Comparison of ENCODE assay signal across 20 cellular contexts in the genomic region with DNA sequence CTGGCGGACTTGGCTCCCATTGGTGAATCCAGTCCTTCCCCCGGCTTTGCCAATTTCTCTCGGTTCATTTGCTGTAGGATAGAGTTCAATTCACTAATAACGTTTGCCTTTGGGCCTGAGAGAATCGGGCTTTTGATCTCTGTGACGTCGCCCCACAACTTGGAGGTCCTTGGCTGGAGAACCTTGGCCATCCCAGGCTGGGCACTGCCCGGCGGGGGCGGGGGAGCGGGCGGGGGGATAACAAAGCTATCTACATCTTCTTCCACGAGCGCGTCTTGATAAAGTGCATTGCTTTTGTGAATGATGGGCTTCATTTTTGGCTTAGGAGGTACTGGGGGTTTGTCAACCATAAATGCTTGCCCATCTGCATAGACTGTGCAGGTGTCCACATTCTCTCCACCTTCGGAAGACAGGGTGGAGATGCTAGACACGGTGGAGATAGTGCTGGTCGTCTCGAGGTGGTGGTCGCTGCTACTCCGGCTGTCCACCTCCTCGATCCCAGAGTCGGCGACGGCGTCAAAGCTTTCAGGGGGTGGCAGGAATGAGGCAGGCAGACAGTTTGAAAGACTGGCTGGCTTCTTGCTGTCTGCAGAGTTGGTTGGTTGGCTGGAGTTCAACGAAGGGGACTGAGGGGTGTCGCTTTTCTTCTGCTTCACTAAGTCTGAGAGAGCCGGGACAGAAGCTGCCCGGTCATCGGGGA.
"Had no signal": no experiment of that assay in that cellular context is flagged by ENCODE, and none has a peak within 500 bp of the region (broad histone marks: within the 10 kb centered on the region; RNA-seq: fewer than 3 reads in every experiment).

No MANE protein-coding gene starts in this region.

- H3K4me3 Mint-ChIP-seq: dendritic cell treated with granulocyte-macrophage colony-stimulating factor and Interleukin-4, amounts not matched to agents 40 ng/mL and 50 ng/mL, for 4 days; effector memory CD8-positive, alpha-beta T cell; immature natural killer cell; mesothelial cell of epicardium; naive B cell had no signal

- H3K36me3 ChIP-seq: colonic mucosa, left lung, lower lobe of right lung had no signal

- H2AFZ ChIP-seq: hepatocyte had no signal

- H3K27ac ChIP-seq: colonic mucosa, esophagus muscularis mucosa, foreskin keratinocyte, gastroesophageal sphincter, hepatocyte, left lung, lower lobe of right lung had no signal

- DNase-seq: colonic mucosa; cortex of kidney; effector CD8-positive, alpha-beta T cell; effector memory CD8-positive, alpha-beta T cell; foreskin keratinocyte; head of caudate nucleus; hypothalamus; immature natural killer cell; left cardiac atrium; left lung; left ventricle myocardium superior; lower lobe of right lung; mesenchymal stem cell; naive B cell had no signal

- H3K79me2 ChIP-seq: hepatocyte had no signal

- H3K4me1 ChIP-seq: colonic mucosa, foreskin keratinocyte had no signal

- ATAC-seq: effector memory CD8-positive, alpha-beta T cell; foreskin keratinocyte; gastroesophageal sphincter; left cardiac atrium; left lung; left ventricle myocardium superior; lower lobe of right lung; mucosa of descending colon had no signal

- H3K27me3 ChIP-seq: colonic mucosa, esophagus muscularis mucosa, foreskin keratinocyte, gastroesophageal sphincter, hepatocyte, left lung had no signal

- H3K36me3 Mint-ChIP-seq: immature natural killer cell, mesothelial cell of epicardium, naive B cell had no signal

- H3K4me2 ChIP-seq: hepatocyte had no signal

- H3K4me3 ChIP-seq: colonic mucosa, esophagus muscularis mucosa, gastroesophageal sphincter, hepatocyte, left lung, lower lobe of right lung, mucosa of descending colon had no signal

- H3K4me1 Mint-ChIP-seq: immature natural killer cell, naive B cell had no signal

- H3K27ac Mint-ChIP-seq: dendritic cell treated with granulocyte-macrophage colony-stimulating factor and Interleukin-4, amounts not matched to agents 40 ng/mL and 50 ng/mL, for 4 days; effector memory CD8-positive, alpha-beta T cell; immature natural killer cell; mesothelial cell of epicardium; naive B cell had no signal

- H3K9me3 Mint-ChIP-seq: effector memory CD8-positive, alpha-beta T cell; mesothelial cell of epicardium had no signal

- H3K9me3 ChIP-seq: colonic mucosa, lower lobe of right lung had no signal
